In the genomic region with DNA sequence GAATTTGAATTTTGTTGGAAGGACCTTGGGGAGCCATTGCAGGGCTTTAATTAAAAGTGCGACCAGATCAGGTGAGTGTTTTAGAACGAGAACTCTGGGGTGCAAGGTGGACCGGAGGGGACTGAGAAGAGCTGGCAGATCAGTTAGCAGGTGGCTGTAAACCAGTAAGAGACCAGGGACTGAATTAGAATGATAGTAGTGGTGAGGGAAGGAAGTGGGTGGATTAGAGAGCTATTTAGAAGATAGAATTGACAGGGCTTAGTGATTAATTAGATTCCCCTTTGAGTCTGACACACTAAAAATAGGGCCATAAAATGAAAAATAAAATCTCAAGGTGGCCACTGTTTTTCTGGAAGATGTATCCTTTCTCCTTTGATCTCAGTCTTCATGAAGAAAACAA, we compare ENCODE assay signal across 23 cellular contexts. TPM values are rescaled to one million over a fixed set of nuclear protein-coding genes. Genes with fewer than 3 reads are reported as not detected.
A peak's percentile ranks its signal among the peaks of the same experiment; 100 is the strongest.
DNase-seq lines count a peak whose midpoint lies in the region; ATAC-seq and TF ChIP-seq lines count a peak whose summit lies in the region.
"Had no signal": no experiment of that assay in that cellular context is flagged by ENCODE, and none has a peak within 500 bp of the region (broad histone marks: within the 10 kb centered on the region; RNA-seq: fewer than 3 reads in every experiment).

No MANE protein-coding gene starts in this region.

- H3K27ac ChIP-seq in Karpas-422 (ENCODE audit: low read length) (peak overlapping the region; percentile 70), SU-DHL-6 (ENCODE audit: low read depth, low read length) (peak overlapping the region; percentile 69)
- H3K27ac ChIP-seq: coronary artery, heart right ventricle had no signal

- no peak overlapping the region for H3K9ac ChIP-seq in Karpas-422 (ENCODE audit: low read length)
- peak overlapping the region; percentile 7; the same call in 1 of the 2 replicates for H3K9ac ChIP-seq in SU-DHL-6 (ENCODE audit: low read length)

- peaks cover 35% of the 10 kb centered on the region for H3K4me1 Mint-ChIP-seq in stimulated activated memory B cell treated with anti-CD40 and anti-IgM and Interleukin-4, amounts not matched to agents 10 μg/mL and 1 μg/mL and 100 μg/mL, for 72 hours
- peaks cover 6% of the 10 kb centered on the region for H3K4me1 Mint-ChIP-seq in activated T-helper 2 cell treated with anti-CD3 and anti-CD28 coated beads, Interferon-gamma antibody, Interleukin-2, Interleukin-4, amounts not matched to agents 10 μg/mL and 5 μg/mL and 100 μg/mL, durations not matched to agents 14 hours and 24 hours and 36 hours (ENCODE audit: low read depth)
- H3K4me1 Mint-ChIP-seq: nephron had no signal

- H3K9me2 ChIP-seq in Karpas-422 (replicated peaks; ENCODE audit: insufficient read depth, low read length) (no peaks in the 10 kb centered on the region), SU-DHL-6 (replicated peaks; ENCODE audit: insufficient read depth, low read length) (no peaks in the 10 kb centered on the region)

- no peak for TF ChIP-seq CTCF in SU-DHL-6 (IDR thresholded peaks at IDR 0.05; ENCODE audit: insufficient read depth, low read length, poor library complexity, severe bottlenecking)

- H3K36me3 Mint-ChIP-seq in stimulated activated memory B cell treated with anti-CD40 and anti-IgM and Interleukin-4, amounts not matched to agents 10 μg/mL and 1 μg/mL and 100 μg/mL, for 72 hours, result peaks cover 61% of the 10 kb centered on the region
- peaks cover 52% of the 10 kb centered on the region for H3K36me3 Mint-ChIP-seq in activated T-helper 2 cell treated with anti-CD3 and anti-CD28 coated beads, Interferon-gamma antibody, Interleukin-2, Interleukin-4, amounts not matched to agents 10 μg/mL and 5 μg/mL and 100 μg/mL, durations not matched to agents 14 hours and 24 hours and 36 hours (ENCODE audit: low read depth)

- no peak overlapping the region for H3K4me3 Mint-ChIP-seq in stimulated activated memory B cell treated with anti-CD40 and anti-IgM and Interleukin-4, amounts not matched to agents 10 μg/mL and 1 μg/mL and 100 μg/mL, for 72 hours
- H3K4me3 Mint-ChIP-seq in activated T-helper 2 cell treated with anti-CD3 and anti-CD28 coated beads, Interferon-gamma antibody, Interleukin-2, Interleukin-4, amounts not matched to agents 10 μg/mL and 5 μg/mL and 100 μg/mL, durations not matched to agents 14 hours and 24 hours and 36 hours (ENCODE audit: low read depth), result no peak overlapping the region
- H3K4me3 Mint-ChIP-seq: activated CD4-positive, alpha-beta memory T cell treated with anti-CD3 and anti-CD28 coated beads for 36 hours; effector memory CD8-positive, alpha-beta T cell; nephron; type B pancreatic cell had no signal

- peak overlapping the region; percentile 45 for H3K27ac Mint-ChIP-seq in stimulated activated memory B cell treated with anti-CD40 and anti-IgM and Interleukin-4, amounts not matched to agents 10 μg/mL and 1 μg/mL and 100 μg/mL, for 72 hours
- H3K27ac Mint-ChIP-seq in activated T-helper 2 cell treated with anti-CD3 and anti-CD28 coated beads, Interferon-gamma antibody, Interleukin-2, Interleukin-4, amounts not matched to agents 10 μg/mL and 5 μg/mL and 100 μg/mL, durations not matched to agents 14 hours and 24 hours and 36 hours, result no peak overlapping the region
- H3K27ac Mint-ChIP-seq: activated CD4-positive, alpha-beta memory T cell treated with anti-CD3 and anti-CD28 coated beads for 36 hours; activated naive CD4-positive, alpha-beta T cell treated with anti-CD3 and anti-CD28 coated beads, Interleukin-2, amount 50 U/mL, for 72 hours; nephron; type B pancreatic cell had no signal

- intact Hi-C loops in activated T-helper 2 cell treated with anti-CD3 and anti-CD28 coated beads, Interferon-gamma antibody, Interleukin-2, Interleukin-4, amounts not matched to agents 10 μg/mL and 5 μg/mL and 100 μg/mL, durations not matched to agents 14 hours and 24 hours and 36 hours (cut with micrococcal nuclease), result no loop called here

- H3K4me1 ChIP-seq in Karpas-422 (ENCODE audit: low read length), result peaks cover 18% of the 10 kb centered on the region
- H3K4me1 ChIP-seq: heart right ventricle had no signal

- no peak overlapping the region for H2AFZ ChIP-seq in Karpas-422 (ENCODE audit: low read length)
- H2AFZ ChIP-seq in SU-DHL-6 (ENCODE audit: low read depth, low read length, severe bottlenecking), result no peak overlapping the region

- peak; percentile 54 for ATAC-seq in GM18511 (IDR thresholded peaks at IDR 0.05; ENCODE audit: unreplicated experiment)
- ATAC-seq in stimulated activated memory B cell treated with anti-CD40 and anti-IgM and Interleukin-4, amounts not matched to agents 10 μg/mL and 1 μg/mL and 100 μg/mL, for 72 hours, result no peak
- ATAC-seq: activated CD4-positive, CD25-positive, alpha-beta regulatory T cell treated with anti-CD3 and anti-CD28 coated beads, Interleukin-2, amount 50 U/mL, for 24 hours; activated naive CD4-positive, alpha-beta T cell treated with anti-CD3 and anti-CD28 coated beads, Interleukin-2, amount 50 U/mL, for 72 hours; effector memory CD8-positive, alpha-beta T cell; heart right ventricle; mucosa of descending colon; right cardiac atrium had no signal

- H3F3A ChIP-seq in SU-DHL-6 (ENCODE audit: insufficient read depth), result no peaks in the 10 kb centered on the region

- H3K9me3 ChIP-seq in Karpas-422 (ENCODE audit: low read length) (no peaks in the 10 kb centered on the region; the same call in 1 of the 2 replicates), SU-DHL-6 (ENCODE audit: insufficient read depth, low read length) (peaks cover 10% of the 10 kb centered on the region; the same call in 1 of the 2 replicates)
- H3K9me3 ChIP-seq: mucosa of descending colon had no signal

- H3K4me2 ChIP-seq in Karpas-422 (ENCODE audit: low read depth, low read length, poor library complexity, severe bottlenecking) (peak overlapping the region; percentile 40), SU-DHL-6 (ENCODE audit: low read depth, low read length, poor library complexity, severe bottlenecking) (peak overlapping the region; percentile 31)

- H3K4me3 ChIP-seq in Karpas-422 (ENCODE audit: low read length) (no peak overlapping the region), SU-DHL-6 (ENCODE audit: insufficient read depth, low read length, poor library complexity, severe bottlenecking) (peak overlapping the region; percentile 22)
- H3K4me3 ChIP-seq: coronary artery, heart right ventricle, lung, mucosa of descending colon had no signal

- H3K79me2 ChIP-seq in Karpas-422 (ENCODE audit: low read length), result no peaks in the 10 kb centered on the region
- H3K79me2 ChIP-seq in SU-DHL-6 (ENCODE audit: insufficient read depth, low read length), result no peaks in the 10 kb centered on the region

- H3K36me3 ChIP-seq in Karpas-422 (ENCODE audit: insufficient read depth, low read length) (peaks cover 7% of the 10 kb centered on the region; the same call in 1 of the 2 replicates), SU-DHL-6 (ENCODE audit: low read length) (peaks cover 11% of the 10 kb centered on the region)

- H3K27me3 Mint-ChIP-seq in stimulated activated memory B cell treated with anti-CD40 and anti-IgM and Interleukin-4, amounts not matched to agents 10 μg/mL and 1 μg/mL and 100 μg/mL, for 72 hours, result no peaks in the 10 kb centered on the region
- no peaks in the 10 kb centered on the region for H3K27me3 Mint-ChIP-seq in activated T-helper 2 cell treated with anti-CD3 and anti-CD28 coated beads, Interferon-gamma antibody, Interleukin-2, Interleukin-4, amounts not matched to agents 10 μg/mL and 5 μg/mL and 100 μg/mL, durations not matched to agents 14 hours and 24 hours and 36 hours (ENCODE audit: low read depth)
- H3K27me3 Mint-ChIP-seq: activated CD4-positive, alpha-beta memory T cell treated with anti-CD3 and anti-CD28 coated beads for 36 hours; CD4-positive, CD25-positive, alpha-beta regulatory T cell; effector memory CD8-positive, alpha-beta T cell had no signal

- DNase-seq in Karpas-422, result peak; percentile 87
- DNase-seq in NCI-H2227 (lab: John Stamatoyannopoulos, UW; ENCODE audit: unreplicated experiment), result no peak
- DNase-seq in activated T-helper 2 cell treated with anti-CD3 and anti-CD28 coated beads, Interferon-gamma antibody, Interleukin-2, Interleukin-4, amounts not matched to agents 10 μg/mL and 5 μg/mL and 100 μg/mL, durations not matched to agents 14 hours and 24 hours and 36 hours (ENCODE audit: low spot score), result no peak
- DNase-seq in GF-D8 (lab: John Stamatoyannopoulos, UW), result no peak
- DNase-seq: activated CD4-positive, alpha-beta memory T cell treated with anti-CD3 and anti-CD28 coated beads for 36 hours; CD4-positive, CD25-positive, alpha-beta regulatory T cell; effector memory CD8-positive, alpha-beta T cell; H7; heart right ventricle; mucosa of descending colon; NK-92 treated with Interleukin-12 subunit alpha and Interleukin-12 subunit beta, amount 100 ng/mL, for 24 hours; right cardiac atrium; SIG-M5; substantia nigra had no signal

- H4K20me1 ChIP-seq in Karpas-422 (ENCODE audit: insufficient read depth, low read depth, low read length) (no peaks in the 10 kb centered on the region), SU-DHL-6 (ENCODE audit: low read depth, low read length) (no peaks in the 10 kb centered on the region)

- H3K27me3 ChIP-seq in Karpas-422 (ENCODE audit: low read length) (no peaks in the 10 kb centered on the region), SU-DHL-6 (ENCODE audit: low read length) (no peaks in the 10 kb centered on the region)
- H3K27me3 ChIP-seq: heart right ventricle had no signal

- peaks cover 9% of the 10 kb centered on the region for H3K9me3 Mint-ChIP-seq in stimulated activated memory B cell treated with anti-CD40 and anti-IgM and Interleukin-4, amounts not matched to agents 10 μg/mL and 1 μg/mL and 100 μg/mL, for 72 hours
- peaks cover 17% of the 10 kb centered on the region for H3K9me3 Mint-ChIP-seq in activated T-helper 2 cell treated with anti-CD3 and anti-CD28 coated beads, Interferon-gamma antibody, Interleukin-2, Interleukin-4, amounts not matched to agents 10 μg/mL and 5 μg/mL and 100 μg/mL, durations not matched to agents 14 hours and 24 hours and 36 hours
- H3K9me3 Mint-ChIP-seq: effector memory CD8-positive, alpha-beta T cell had no signal

RNA-seq across cellular contexts. Expression of a gene that starts 44.8 kb away (rescaled TPM):
- 7.9 and 11.9 TPM in 2 replicates for total RNA-seq in Karpas-422 (2014; rRNA removed; shearing (Covaris generic); ENCODE audit: low replicate concordance)
- total RNA-seq in activated T-helper 2 cell treated with anti-CD3 and anti-CD28 coated beads, Interferon-gamma antibody, Interleukin-2, Interleukin-4, amounts not matched to agents 10 μg/mL and 5 μg/mL and 100 μg/mL, durations not matched to agents 14 hours and 24 hours and 36 hours, result 6.6 and 7.2 TPM in 2 replicates
